Comparison of ENCODE assay signal across 18 cellular contexts in the genomic region with DNA sequence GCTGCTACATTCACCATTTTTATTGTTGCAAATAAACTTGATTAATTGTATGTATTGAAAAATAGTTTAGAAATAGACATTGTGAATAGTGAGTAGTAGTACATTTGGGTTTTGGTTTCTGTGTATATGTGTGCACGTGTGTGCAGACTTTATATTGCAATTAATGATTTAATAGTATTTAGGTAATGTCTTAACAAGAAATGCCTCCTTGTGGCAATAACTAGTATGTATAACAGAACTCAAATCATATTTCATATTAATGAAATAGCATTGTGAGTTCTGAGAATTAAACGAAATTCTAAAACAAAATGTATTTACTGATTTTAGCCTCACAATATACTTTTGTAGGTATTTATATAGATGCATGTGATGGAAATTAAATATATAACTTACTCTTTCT.
DNase-seq lines count a peak whose midpoint lies in the region; ATAC-seq and TF ChIP-seq lines count a peak whose summit lies in the region.
"Had no signal": no experiment of that assay in that cellular context is flagged by ENCODE, and none has a peak within 500 bp of the region (broad histone marks: within the 10 kb centered on the region; RNA-seq: fewer than 3 reads in every experiment).

No MANE protein-coding gene starts in this region.

- CTCF ChIA-PET in MCF 10A (lab: Yijun Ruan, JAX) = no interaction called here

- H3K27me3 ChIP-seq in GM23248 (replicated peaks; ENCODE audit: insufficient read depth) = no peaks in the 10 kb centered on the region
- H3K27me3 ChIP-seq in OCI-LY3 (ENCODE audit: low read depth, low read length) = no peaks in the 10 kb centered on the region
- no peaks in the 10 kb centered on the region for H3K27me3 ChIP-seq in hepatocyte
- no peaks in the 10 kb centered on the region for H3K27me3 ChIP-seq in right lobe of liver
- H3K27me3 ChIP-seq: BLaER1 had no signal

- no peak for TF ChIP-seq POLR2A in right lobe of liver (IDR thresholded peaks at IDR 0.05)

- H4K20me1 ChIP-seq in GM23248 (ENCODE audit: insufficient read depth) (no peaks in the 10 kb centered on the region), OCI-LY3 (ENCODE audit: insufficient read depth, low read length) (no peaks in the 10 kb centered on the region), hepatocyte (ENCODE audit: insufficient read depth, poor library complexity, severe bottlenecking) (no peaks in the 10 kb centered on the region)
- H4K20me1 ChIP-seq: BLaER1 had no signal

- H3K9me3 Mint-ChIP-seq in MCF 10A (ENCODE audit: unreplicated experiment) = no peaks in the 10 kb centered on the region
- H3K9me3 Mint-ChIP-seq: T-cell had no signal

- H2AFZ ChIP-seq in GM23248 = no peak overlapping the region
- no peak overlapping the region for H2AFZ ChIP-seq in OCI-LY3 (ENCODE audit: low read depth, low read length)
- H2AFZ ChIP-seq in hepatocyte = no peak overlapping the region

- H3K4me3 ChIP-seq in GM23248 (no peak overlapping the region), OCI-LY3 (ENCODE audit: low read length) (no peak overlapping the region), hepatocyte (no peak overlapping the region), right lobe of liver (no peak overlapping the region)
- H3K4me3 ChIP-seq: BLaER1 had no signal

- no peak overlapping the region for H3K4me3 Mint-ChIP-seq in MCF 10A (ENCODE audit: unreplicated experiment)
- H3K4me3 Mint-ChIP-seq: CD8-positive, alpha-beta memory T cell; T-cell had no signal

- POLR2A ChIA-PET in MCF 10A (lab: Yijun Ruan, JAX) = no interaction called here

- H3K27ac ChIP-seq in GM23248 (no peak overlapping the region), OCI-LY3 (ENCODE audit: low read length) (no peak overlapping the region), hepatocyte (no peak overlapping the region), right lobe of liver (no peak overlapping the region)
- H3K27ac ChIP-seq: BLaER1 had no signal

- H3K79me2 ChIP-seq in GM23248 (ENCODE audit: insufficient read depth) = no peaks in the 10 kb centered on the region
- no peaks in the 10 kb centered on the region for H3K79me2 ChIP-seq in OCI-LY3 (ENCODE audit: low read length)
- no peaks in the 10 kb centered on the region for H3K79me2 ChIP-seq in hepatocyte

- WGBS in GM23248 (ENCODE audit: low coverage in 1 of 2, low lambda C conversion rate in 2 of 2, missing lambda C conversion rate in 2 of 2), 2 experiments = 33 to 40% methylated on average over 2 of the region's 2 CpGs
- 95% methylated on average over 2 of the region's 2 CpGs for WGBS in hepatocyte (ENCODE audit: low lambda C conversion rate, missing lambda C conversion rate)
- WGBS in right lobe of liver (ENCODE audit: insufficient coverage, low coverage, low lambda C conversion rate, missing lambda C conversion rate) = 95% methylated on average over 2 of the region's 2 CpGs

- H3K36me3 Mint-ChIP-seq in MCF 10A (ENCODE audit: insufficient read depth, unreplicated experiment) = peaks cover 41% of the 10 kb centered on the region

- no peak overlapping the region for H3K4me2 ChIP-seq in GM23248 (ENCODE audit: unreplicated experiment)
- H3K4me2 ChIP-seq in OCI-LY3 (ENCODE audit: low read length) = no peak overlapping the region
- H3K4me2 ChIP-seq in hepatocyte = no peak overlapping the region
- H3K4me2 ChIP-seq: BLaER1 had no signal

- H3K27me3 Mint-ChIP-seq in MCF 10A (ENCODE audit: insufficient read depth, unreplicated experiment) = no peaks in the 10 kb centered on the region
- H3K27me3 Mint-ChIP-seq: CD8-positive, alpha-beta memory T cell; T-cell had no signal

- no peak overlapping the region for H3K27ac Mint-ChIP-seq in MCF 10A (ENCODE audit: low read depth, unreplicated experiment)
- H3K27ac Mint-ChIP-seq: T-cell had no signal

- intact Hi-C loops in right lobe of liver (cut with DNase I) = no loop called here
- intact Hi-C loops in MCF 10A (cut with micrococcal nuclease) = loop anchor here (10.0 kb wide), 1 partner anchor 125 kb away; no protein-coding TSS in a partner anchor

- no TSS peak for BruUV-seq in MCF 10A (replicated peaks; lab: Mats Ljungman, UMichigan)

- no peak for ATAC-seq in right lobe of liver
- ATAC-seq in HG02759 (IDR thresholded peaks at IDR 0.05; ENCODE audit: unreplicated experiment) = no peak
- ATAC-seq: Panc1, Right ventricle myocardium inferior, T-cell had no signal

- no peaks in the 10 kb centered on the region for H3K4me1 Mint-ChIP-seq in MCF 10A (ENCODE audit: insufficient read depth, unreplicated experiment)

- H3K36me3 ChIP-seq in GM23248 (ENCODE audit: low read depth) (peaks cover 11% of the 10 kb centered on the region; the same call in 1 of the 2 replicates), OCI-LY3 (replicated peaks; ENCODE audit: low read depth, low read length) (peaks cover 28% of the 10 kb centered on the region), hepatocyte (replicated peaks; ENCODE audit: insufficient read depth, low read depth) (no peaks in the 10 kb centered on the region), right lobe of liver (peaks cover 0 to 22% (median 4%) of the 10 kb centered on the region in 4 donors)

- H3K9me2 ChIP-seq in GM23248 (ENCODE audit: insufficient read depth) = no peaks in the 10 kb centered on the region
- H3K9me2 ChIP-seq in hepatocyte (replicated peaks; ENCODE audit: insufficient read depth) = no peaks in the 10 kb centered on the region

- H3K9me3 ChIP-seq in GM23248 (ENCODE audit: low read depth) (no peaks in the 10 kb centered on the region), OCI-LY3 (ENCODE audit: insufficient read depth, low read length) (peaks cover 3% of the 10 kb centered on the region; the same call in 1 of the 2 replicates), hepatocyte (ENCODE audit: low read depth) (no peaks in the 10 kb centered on the region), right lobe of liver (no peaks in the 10 kb centered on the region)

- H3K9ac ChIP-seq in GM23248 (no peak overlapping the region), OCI-LY3 (ENCODE audit: low read length) (no peak overlapping the region)
- H3K9ac ChIP-seq: BLaER1 had no signal

- H3F3A ChIP-seq in GM23248 (ENCODE audit: insufficient read depth) = no peaks in the 10 kb centered on the region

- in situ Hi-C loops in GM23248 (cut with MboI) = no loop called here

- no peaks in the 10 kb centered on the region for H3K4me1 ChIP-seq in GM23248 (ENCODE audit: insufficient read depth)
- peaks cover 11% of the 10 kb centered on the region for H3K4me1 ChIP-seq in OCI-LY3 (ENCODE audit: low read length)
- H3K4me1 ChIP-seq in hepatocyte (ENCODE audit: insufficient read depth) = no peaks in the 10 kb centered on the region
- no peaks in the 10 kb centered on the region for H3K4me1 ChIP-seq in right lobe of liver
- H3K4me1 ChIP-seq: BLaER1 had no signal

- TF ChIP-seq CTCF in OCI-LY3 (IDR thresholded peaks at IDR 0.05; ENCODE audit: low read depth, low read length) (peak; percentile 15; the same call in 1 of the 2 replicates), hepatocyte (IDR thresholded peaks at IDR 0.05; ENCODE audit: poor library complexity) (peak; percentile 9), right lobe of liver (IDR thresholded peaks at IDR 0.05) (no peak), MCF 10A (IDR thresholded peaks at IDR 0.05; ENCODE audit: unreplicated experiment) (no peak)

- DNase-seq in GM23248 (peak; percentile 10), hepatocyte (ENCODE audit: low spot score) (no peak), right lobe of liver (no peak), NCI-H1436 (lab: John Stamatoyannopoulos, UW) (no peak), MCF 10A (ENCODE audit: unreplicated experiment) (no peak)
- DNase-seq: CD8-positive, alpha-beta memory T cell; GF-D8; KBM-7; NCI-H1417; NCI-H2029; NCI-H2171; NCI-H446 treated with DMSO at 0.1 percent for 48 hours; T-cell had no signal

Comparison
In these comparisons a context has a peak if more than half of its experiments do, and no peak if none do; other contexts are left out.
1. CTCF ChIP-seq: peak in OCI-LY3 (single experiment) and hepatocyte (single experiment); none in right lobe of liver (0 of 4) and MCF 10A (single experiment).